In genomic region chr3:61730058-61730457, GRCh38 we compare ENCODE assay signal across 24 cellular contexts.
DNase-seq lines count a peak whose midpoint lies in the region; ATAC-seq, FAIRE-seq and TF ChIP-seq lines count a peak whose summit lies in the region.
"Had no signal": no experiment of that assay in that cellular context is flagged by ENCODE, and none has a peak within 500 bp of the region (broad histone marks: within the 10 kb centered on the region; RNA-seq: fewer than 3 reads in every experiment).

No MANE protein-coding gene starts in this region.

- peak overlapping the region; percentile 54 for H3K4me2 ChIP-seq in neural progenitor cell
- H3K4me2 ChIP-seq: BLaER1, hepatocyte had no signal

- H2AFZ ChIP-seq in neural progenitor cell (replicated peaks): no peak overlapping the region
- H2AFZ ChIP-seq: hepatocyte had no signal

- H3F3A ChIP-seq in neural progenitor cell (ENCODE audit: low read depth): peaks cover 26% of the 10 kb centered on the region

- no peak for ATAC-seq in left cardiac atrium
- no peak for ATAC-seq in GM21367 (IDR thresholded peaks at IDR 0.05; ENCODE audit: unreplicated experiment)
- ATAC-seq in body of pancreas: no peak
- ATAC-seq: HCT116, natural killer cell had no signal

- H3K9ac ChIP-seq in neural progenitor cell: no peak overlapping the region
- H3K9ac ChIP-seq: BLaER1 had no signal

- H3K36me3 ChIP-seq in left ventricle myocardium inferior (no peaks in the 10 kb centered on the region), neural progenitor cell (no peaks in the 10 kb centered on the region), body of pancreas (replicated peaks in 1 of 2; ENCODE audit: insufficient read depth in 1 of 2, low read depth in 2 of 2) (no peaks in the 10 kb centered on the region)
- H3K36me3 ChIP-seq: BLaER1, breast epithelium, SJSA1, upper lobe of left lung had no signal

- peaks cover 9% of the 10 kb centered on the region for H3K27me3 Mint-ChIP-seq in neural progenitor cell (ENCODE audit: insufficient read depth, low read depth)
- H3K27me3 Mint-ChIP-seq: dendritic cell treated with granulocyte-macrophage colony-stimulating factor and Interleukin-4, amounts not matched to agents 40 ng/mL and 50 ng/mL, for 4 days; memory B cell had no signal

- 65 to 68% methylated on average over 3 to 4 of the region's 4 CpGs for WGBS in body of pancreas, 2 donors

- H3K4me1 Mint-ChIP-seq in neural progenitor cell: peaks cover 52% of the 10 kb centered on the region
- H3K4me1 Mint-ChIP-seq: natural killer cell had no signal

- no peak for TF ChIP-seq POLR2A in body of pancreas (IDR thresholded peaks at IDR 0.05)

- H3K36me3 Mint-ChIP-seq in neural progenitor cell: peaks cover 3% of the 10 kb centered on the region
- H3K36me3 Mint-ChIP-seq: memory B cell, natural killer cell had no signal

- intact Hi-C loops in left ventricle myocardium inferior (cut with micrococcal nuclease): no loop called here
- intact Hi-C loops in left cardiac atrium (cut with DNase I): no loop called here
- intact Hi-C loops in body of pancreas (cut with DNase I): no loop called here

- H3K9me3 ChIP-seq in left ventricle myocardium inferior (replicated peaks) (no peaks in the 10 kb centered on the region), neural progenitor cell (ENCODE audit: low read depth) (no peaks in the 10 kb centered on the region), body of pancreas (no peaks in the 10 kb centered on the region)
- H3K9me3 ChIP-seq: breast epithelium, SJSA1, upper lobe of left lung had no signal

- peaks cover 99% of the 10 kb centered on the region for H3K79me2 ChIP-seq in neural progenitor cell (ENCODE audit: low read depth)

- H3K9me3 Mint-ChIP-seq in neural progenitor cell: peaks cover 7% of the 10 kb centered on the region
- H3K9me3 Mint-ChIP-seq: memory B cell; T-helper 1 cell treated with Interleukin-12 subunit alpha and Interleukin-12 subunit beta and Interleukin-4 antibody, amounts not matched to agents 30 μg/mL and 1 μg/mL, for 36 hours had no signal

- H3K27me3 ChIP-seq in left ventricle myocardium inferior (ENCODE audit: low read depth): no peaks in the 10 kb centered on the region
- no peaks in the 10 kb centered on the region for H3K27me3 ChIP-seq in neural progenitor cell
- no peaks in the 10 kb centered on the region for H3K27me3 ChIP-seq in body of pancreas
- H3K27me3 ChIP-seq: BLaER1, breast epithelium, hepatocyte, SJSA1, upper lobe of left lung had no signal

- H3K27ac Mint-ChIP-seq in neural progenitor cell: no peak overlapping the region
- H3K27ac Mint-ChIP-seq: dendritic cell treated with granulocyte-macrophage colony-stimulating factor and Interleukin-4, amounts not matched to agents 40 ng/mL and 50 ng/mL, for 4 days; memory B cell; natural killer cell; T-helper 1 cell treated with Interleukin-12 subunit alpha and Interleukin-12 subunit beta and Interleukin-4 antibody, amounts not matched to agents 30 μg/mL and 1 μg/mL, for 36 hours had no signal

- no peak overlapping the region for H3K4me3 Mint-ChIP-seq in neural progenitor cell
- H3K4me3 Mint-ChIP-seq: dendritic cell treated with granulocyte-macrophage colony-stimulating factor and Interleukin-4, amounts not matched to agents 40 ng/mL and 50 ng/mL, for 4 days; memory B cell; natural killer cell; T-helper 1 cell treated with Interleukin-12 subunit alpha and Interleukin-12 subunit beta and Interleukin-4 antibody, amounts not matched to agents 30 μg/mL and 1 μg/mL, for 36 hours had no signal

- H3K27ac ChIP-seq in left ventricle myocardium inferior (replicated peaks) (peak overlapping the region; percentile 36), neural progenitor cell (peak overlapping the region; percentile 13), body of pancreas (no peak overlapping the region)
- H3K27ac ChIP-seq: BLaER1, hepatocyte, SJSA1, upper lobe of left lung had no signal

- TF ChIP-seq CTCF in left ventricle myocardium inferior (IDR thresholded peaks at IDR 0.05; ENCODE audit: borderline replicate concordance) (no peak), neural progenitor cell (IDR thresholded peaks at IDR 0.05) (no peak), body of pancreas (IDR thresholded peaks at IDR 0.05) (no peak)

- H4K20me1 ChIP-seq in neural progenitor cell (ENCODE audit: low read depth): peaks cover 42% of the 10 kb centered on the region

- DNase-seq in left ventricle myocardium inferior (no peak), left cardiac atrium (no peak), neural progenitor cell (ENCODE audit: low spot score) (no peak), RCC 7860 (ENCODE audit: low spot score) (no peak), body of pancreas (no peak)
- no peak for DNase-seq in stimulated activated CD8-positive, alpha-beta memory T cell treated with anti-CD3 and anti-CD28 coated beads, Interleukin-4, amount 100 ng/mL, for 48 hours
- DNase-seq: activated CD8-positive, alpha-beta memory T cell treated with anti-CD3 and anti-CD28 coated beads, Interleukin-2, amount 50 U/mL, for 4 hours; activated effector memory CD4-positive, alpha-beta T cell treated with Interleukin-2 at 50 U/mL for 16 hours; natural killer cell; NCI-H1105; NCI-H2081; NCI-H510A; OCI-M1; upper lobe of left lung had no signal

- FAIRE-seq in endometrium (lab: Jason Lieb, UNC) (peak; percentile 93), RCC 7860 (lab: Jason Lieb, UNC) (no peak)

- H3K4me3 ChIP-seq in left ventricle myocardium inferior: no peak overlapping the region
- no peak overlapping the region for H3K4me3 ChIP-seq in neural progenitor cell
- H3K4me3 ChIP-seq in body of pancreas: no peak overlapping the region
- H3K4me3 ChIP-seq: BLaER1, breast epithelium, hepatocyte, SJSA1, upper lobe of left lung had no signal

- H3K4me1 ChIP-seq in left ventricle myocardium inferior (peaks cover 77% of the 10 kb centered on the region), neural progenitor cell (peaks cover 43% of the 10 kb centered on the region), body of pancreas (peaks cover 38% of the 10 kb centered on the region)
- H3K4me1 ChIP-seq: BLaER1, breast epithelium, SJSA1 had no signal

Comparison
In these comparisons a context has a peak if more than half of its experiments do, and no peak if none do; other contexts are left out.
1. H3K27ac ChIP-seq: peak in left ventricle myocardium inferior (single experiment) and neural progenitor cell (single experiment); none in body of pancreas (0 of 4).